8 cellular contexts compared by ENCODE assay signal in the genomic region with DNA sequence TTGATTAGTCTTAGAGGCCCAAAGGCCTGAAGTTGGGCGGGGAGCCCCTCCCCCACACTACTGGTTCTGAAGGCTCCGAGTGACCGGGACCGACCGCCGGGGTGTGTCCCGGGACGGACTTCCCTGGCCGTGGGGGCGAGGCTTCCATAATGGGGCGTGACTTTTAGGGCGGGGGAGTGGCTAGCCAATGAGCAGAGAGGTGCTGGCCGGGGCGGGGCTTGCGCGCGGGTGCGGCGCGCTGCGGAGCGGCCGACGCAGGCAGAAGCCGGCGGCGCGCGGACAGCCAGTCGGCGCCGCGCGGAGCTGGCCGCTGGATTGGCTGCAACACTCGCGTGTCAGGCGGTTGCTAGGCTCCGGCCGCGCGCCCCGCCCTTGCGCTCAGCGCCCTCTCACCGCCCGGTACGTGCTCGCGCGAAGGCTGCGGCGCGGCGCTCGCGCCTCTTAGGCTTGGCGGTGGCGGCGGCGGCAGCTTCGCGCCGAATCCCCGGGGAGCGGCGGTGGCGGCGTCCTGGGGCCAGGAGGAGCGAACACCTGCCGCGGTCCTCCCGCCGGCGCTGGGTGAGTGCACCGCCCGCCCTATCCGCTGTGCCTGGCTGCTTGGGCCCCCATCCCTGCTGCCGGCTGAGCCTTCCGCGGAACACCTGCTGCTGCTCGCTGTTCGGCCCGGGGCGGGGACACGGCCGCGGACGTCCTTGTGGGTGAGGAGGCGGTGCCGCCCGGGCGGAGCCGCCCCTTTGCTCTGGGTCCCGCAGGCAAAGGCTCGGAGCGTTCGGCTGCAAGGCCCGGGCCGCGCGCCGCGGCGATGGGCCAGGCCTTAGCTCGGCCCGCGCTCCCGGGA. TPM values are rescaled to one million over a fixed set of nuclear protein-coding genes. Genes with fewer than 3 reads are reported as not detected.
DNase-seq lines count a peak whose midpoint lies in the region; ATAC-seq, FAIRE-seq and TF ChIP-seq lines count a peak whose summit lies in the region.

A gene (plus strand): TSS at position 392 of the 838 bp plus-strand sequence. CDS start 40,268 bp downstream, outside the sequence.

- no peaks in the 10 kb centered on the region; the same call in 1 of the 2 replicates for H3K9me3 ChIP-seq in AG04450 (ENCODE audit: control insufficient read depth, insufficient read depth, low read length)
- H3K9me3 ChIP-seq in mammary epithelial cell (replicated peaks; ENCODE audit: insufficient read depth, low read length), result no peaks in the 10 kb centered on the region
- H3K9me3 ChIP-seq in small intestine (ENCODE audit: control insufficient read depth, low read depth), result no peaks in the 10 kb centered on the region

- H3K4me1 ChIP-seq in mammary epithelial cell (ENCODE audit: insufficient read depth, low read length), result peaks cover 29% of the 10 kb centered on the region
- peaks cover 0 to 9% of the 10 kb centered on the region in 2 donors for H3K4me1 ChIP-seq in small intestine (ENCODE audit: control insufficient read depth in 2 of 2, insufficient read depth in 1 of 2, low read depth in 1 of 2, low read length in 1 of 2)

- peak within 1 kb of the TSS; percentile 96 for H3K4me2 ChIP-seq in mammary epithelial cell (ENCODE audit: insufficient read depth, low read depth, low read length)

- H3K27me3 ChIP-seq in AG04450 (ENCODE audit: control insufficient read depth, insufficient read depth, low read length), result no peaks in the 10 kb centered on the region
- H3K27me3 ChIP-seq in mammary epithelial cell (ENCODE audit: insufficient read depth, low read length), result no peaks in the 10 kb centered on the region
- no peaks in the 10 kb centered on the region for H3K27me3 ChIP-seq in small intestine (ENCODE audit: control insufficient read depth in 2 of 2, insufficient read depth in 2 of 2, low read length in 2 of 2)

- H3K36me3 ChIP-seq in mammary epithelial cell (ENCODE audit: insufficient read depth, low read length) (no peaks in the 10 kb centered on the region), small intestine (ENCODE audit: control insufficient read depth in 2 of 2, insufficient read depth in 2 of 2, low read length in 2 of 2) (no peaks in the 10 kb centered on the region)

- peak; percentile 89 for ATAC-seq in GM18909 (IDR thresholded peaks at IDR 0.05; ENCODE audit: poor library complexity, unreplicated experiment)
- peak; percentile 78 for ATAC-seq in HG03159 (IDR thresholded peaks at IDR 0.05; ENCODE audit: unreplicated experiment)

- POLR2A ChIA-PET in AG04450 (lab: Yijun Ruan, JAX), result interaction anchor here (0.6 to 1.6 kb wide), 14 partner anchors 11 to 448 kb away, joined by 3 to 10 read pairs (median 4); a partner anchor contains a TSS

- 1% methylated on average over 17 of the region's 109 CpGs for WGBS in mammary epithelial cell (ENCODE audit: low coverage, missing lambda C conversion rate)
- 0 to 1% (median 0%) methylated on average over 76 to 109 of the region's 109 CpGs for WGBS in small intestine, 3 donors

- no TSS peak for BruUV-seq in mammary epithelial cell (replicated peaks; lab: Mats Ljungman, UMichigan)

- H3K9ac ChIP-seq in mammary epithelial cell (ENCODE audit: insufficient read depth, low read length), result peak within 1 kb of the TSS; percentile 91

- intact Hi-C loops in mammary epithelial cell (cut with micrococcal nuclease), result loop anchor here (1.0 to 5.0 kb wide), 3 partner anchors 31 to 204 kb away; a partner anchor contains a TSS

- no peak for TF ChIP-seq CTCF in AG04450 (IDR thresholded peaks at IDR 0.05; ENCODE audit: low read depth, low read length)
- no peak for TF ChIP-seq CTCF in WI38 (IDR thresholded peaks at IDR 0.05; ENCODE audit: low read depth, low read length)
- no peak for TF ChIP-seq CTCF in mammary epithelial cell (conservative IDR thresholded peaks at IDR 0.05 in 1 of 2, IDR thresholded peaks at IDR 0.05 in 1 of 2; ENCODE audit: extremely low read depth in 1 of 2, insufficient read depth in 1 of 2, low read depth in 1 of 2, low read length in 2 of 2)

- peak within 1 kb of the TSS; percentile 93 for H2AFZ ChIP-seq in mammary epithelial cell (ENCODE audit: low read depth, low read length)

- H3K27ac ChIP-seq in AG04450 (ENCODE audit: low read depth, low read length), result peak within 1 kb of the TSS; percentile 91
- peak within 1 kb of the TSS; percentile 81 for H3K27ac ChIP-seq in mammary epithelial cell (ENCODE audit: insufficient read depth, low read depth, low read length)
- peak within 1 kb of the TSS; percentile 97 to 98 for H3K27ac ChIP-seq in small intestine (ENCODE audit: low read depth in 1 of 2, low read length in 1 of 2)

- peak within 1 kb of the TSS; percentile 82 for H3K4me3 ChIP-seq in AG04450 (ENCODE audit: low read depth, low read length)
- H3K4me3 ChIP-seq in WI38 (ENCODE audit: low read depth, low read length), result peak within 1 kb of the TSS; percentile 87
- H3K4me3 ChIP-seq in mammary epithelial cell (replicated peaks in 1 of 3; ENCODE audit: insufficient read depth in 1 of 3, low read depth in 2 of 3, low read length in 3 of 3), result peak within 1 kb of the TSS; percentile 62 to 98 (median 86)
- H3K4me3 ChIP-seq in small intestine (ENCODE audit: low read depth in 1 of 2, low read length in 2 of 2), result peak within 1 kb of the TSS; percentile 80 to 84

- no peak for FAIRE-seq in small intestine (lab: Jason Lieb, UNC)

- no peaks in the 10 kb centered on the region for H4K20me1 ChIP-seq in mammary epithelial cell (ENCODE audit: insufficient read depth, low read length)

- dilution Hi-C loops in mammary epithelial cell (cut with HindIII; ENCODE audit: low sequenced_read_pairs), result loop anchor here (5.0 kb wide), 3 partner anchors 42 to 87 kb away; a partner anchor contains a TSS

- peaks cover 39% of the 10 kb centered on the region for H3K79me2 ChIP-seq in mammary epithelial cell (ENCODE audit: insufficient read depth, low read length)

- CTCF ChIA-PET in AG04450 (lab: Charles Lee), result interaction anchor here (1.0 to 1.4 kb wide), 2 partner anchors 11 to 21 kb away, joined by 4 to 7 read pairs; no protein-coding TSS in a partner anchor
- CTCF ChIA-PET in mammary epithelial cell (lab: Charles Lee; ENCODE audit: low non-redundant PET), result interaction anchor here (0.6 kb wide), 3 partner anchors 12 to 375 kb away, joined by 3 to 5 read pairs (median 4); no protein-coding TSS in a partner anchor

- in situ Hi-C loops in mammary epithelial cell (cut with MboI; ENCODE audit: low sequenced_read_pairs in 2 of 2), result no loop called here

- DNase-seq in AG04450 (ENCODE audit: low read depth, low spot score) (peak; percentile 81), NCI-H2227 treated with DMSO at 0.1 percent for 48 hours (lab: John Stamatoyannopoulos, UW) (peak; percentile 89), mammary epithelial cell (peak; percentile 97), iPS-NIHi11 (ENCODE audit: low spot score) (peak; percentile 99), small intestine (peak; percentile 98)

RNA-seq across cellular contexts. Expression of the gene that starts here (rescaled TPM):
- polyA plus RNA-seq in AG04450 (2011; rRNA removed) (29.5 and 34.2 TPM in 2 replicates), mammary epithelial cell (51.0 TPM), small intestine (10 to 100 TPM in 1 of 3 donors, 1 to 10 TPM in 2; 3.8 to 42.6 (median 5.7) TPM)
- 44.0 and 80.5 TPM in 2 replicates for polyA minus RNA-seq in AG04450 (2011; rRNA and poly(A)+ RNA removed)
- total RNA-seq in mammary epithelial cell, result 100 to 1,000 TPM in 1 of 2 donors, 10 to 100 TPM in 1; 68.9 to 162 TPM
- polyA minus RNA-seq in mammary epithelial cell, result 151 TPM

Comparison
In these comparisons a context has a peak if more than half of its experiments do, and no peak if none do; other contexts are left out.
1. Peak in every context shown above with its lines: DNase-seq, ATAC-seq, H3K4me3 ChIP-seq and H3K27ac ChIP-seq.